Comparison of ENCODE assay signal across 32 cellular contexts in the genomic region with DNA sequence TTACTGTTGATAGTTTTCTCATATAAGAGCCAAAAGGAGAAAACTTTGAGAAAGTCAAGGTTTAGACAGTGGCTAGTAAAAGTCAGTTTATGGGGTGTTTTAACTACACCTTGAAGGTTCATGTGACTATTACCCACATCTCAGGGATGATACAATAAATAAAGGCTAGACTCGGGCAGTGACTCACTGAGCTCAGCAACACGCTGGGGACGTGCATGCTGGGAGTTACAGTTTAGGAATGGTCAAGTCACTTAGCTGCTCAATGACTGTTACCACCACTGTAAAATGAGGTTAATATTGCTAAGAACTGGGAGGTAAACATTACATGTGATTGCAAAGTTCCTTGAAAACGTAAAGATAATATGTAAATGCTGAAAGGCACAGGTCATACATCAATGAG.
"Had no signal": no experiment of that assay in that cellular context is flagged by ENCODE, and none has a peak within 500 bp of the region (broad histone marks: within the 10 kb centered on the region; RNA-seq: fewer than 3 reads in every experiment).

No MANE protein-coding gene starts in this region.

- H3K36me3 Mint-ChIP-seq: activated CD8-positive, alpha-beta memory T cell treated with anti-CD3 and anti-CD28 coated beads, Interleukin-2, amount 10 ng/mL, durations not matched to agents 7 days and 5 days; activated naive CD4-positive, alpha-beta T cell treated with anti-CD3 and anti-CD28 coated beads, Interleukin-2, amount 10 ng/mL, durations not matched to agents 7 days and 5 days; mesothelial cell of epicardium; naive thymus-derived CD8-positive, alpha-beta T cell; neural progenitor cell; stimulated activated memory B cell treated with anti-CD40 and anti-IgM and Interleukin-4, amounts not matched to agents 10 μg/mL and 1 μg/mL and 100 μg/mL, for 72 hours had no signal

- H3K27me3 ChIP-seq: brain microvascular endothelial cell, esophagus muscularis mucosa, gastrocnemius medialis, neural progenitor cell, stomach, suprapubic skin, tibial nerve, vagina had no signal

- FAIRE-seq: endothelial cell of umbilical vein, keratinocyte, small intestine, TTC549 had no signal

- H3K9me3 ChIP-seq: esophagus muscularis mucosa, gastrocnemius medialis, suprapubic skin, vagina had no signal

- H3K4me3 Mint-ChIP-seq: activated CD4-positive, alpha-beta T cell treated with anti-CD3 and anti-CD28 coated beads, Interleukin-2, amount 10 ng/mL, durations not matched to agents 7 days and 5 days; activated CD8-positive, alpha-beta memory T cell treated with anti-CD3 and anti-CD28 coated beads, Interleukin-2, amount 10 ng/mL, durations not matched to agents 7 days and 5 days; activated CD8-positive, alpha-beta T cell treated with anti-CD3 and anti-CD28 coated beads for 36 hours; activated naive CD4-positive, alpha-beta T cell treated with anti-CD3 and anti-CD28 coated beads, Interleukin-2, amount 10 ng/mL, durations not matched to agents 7 days and 5 days; activated naive CD8-positive, alpha-beta T cell treated with anti-CD3 and anti-CD28 coated beads, Interleukin-2, amount 50 U/mL, for 24 hours; effector memory CD8-positive, alpha-beta T cell; mesothelial cell of epicardium; naive thymus-derived CD8-positive, alpha-beta T cell; neural progenitor cell; stimulated activated memory B cell treated with anti-CD40 and anti-IgM and Interleukin-4, amounts not matched to agents 10 μg/mL and 1 μg/mL and 100 μg/mL, for 72 hours; T-helper 2 cell treated with Interferon-gamma antibody and Interleukin-4, amounts not matched to agents 5 μg/mL and 100 μg/mL, for 36 hours had no signal

- H3K4me3 ChIP-seq: esophagus muscularis mucosa, gastrocnemius medialis, lung, neural progenitor cell, stomach, suprapubic skin, tibial nerve, vagina had no signal

- H3K27ac ChIP-seq: brain microvascular endothelial cell, esophagus muscularis mucosa, gastrocnemius medialis, neural progenitor cell, stomach, suprapubic skin, vagina, WERI-Rb-1 had no signal

- H3K9me3 Mint-ChIP-seq: mesothelial cell of epicardium, neural progenitor cell had no signal

- H3K9ac ChIP-seq: neural progenitor cell had no signal

- H3K4me2 ChIP-seq: neural progenitor cell had no signal

- H3K36me3 ChIP-seq: brain microvascular endothelial cell, esophagus muscularis mucosa, gastrocnemius medialis, neural progenitor cell, stomach, suprapubic skin, tibial nerve, vagina, WERI-Rb-1 had no signal

- H3K4me1 Mint-ChIP-seq: activated CD4-positive, alpha-beta T cell treated with anti-CD3 and anti-CD28 coated beads, Interleukin-2, amount 10 ng/mL, durations not matched to agents 7 days and 5 days; activated CD8-positive, alpha-beta memory T cell treated with anti-CD3 and anti-CD28 coated beads, Interleukin-2, amount 10 ng/mL, durations not matched to agents 7 days and 5 days; activated naive CD4-positive, alpha-beta T cell treated with anti-CD3 and anti-CD28 coated beads, Interleukin-2, amount 10 ng/mL, durations not matched to agents 7 days and 5 days; activated naive CD8-positive, alpha-beta T cell treated with anti-CD3 and anti-CD28 coated beads, Interleukin-2, amount 50 U/mL, for 24 hours; naive thymus-derived CD8-positive, alpha-beta T cell; stimulated activated memory B cell treated with anti-CD40 and anti-IgM and Interleukin-4, amounts not matched to agents 10 μg/mL and 1 μg/mL and 100 μg/mL, for 72 hours had no signal

- H2AFZ ChIP-seq: neural progenitor cell had no signal

- H3K4me1 ChIP-seq: esophagus muscularis mucosa, gastrocnemius medialis, neural progenitor cell, stomach, suprapubic skin, tibial nerve, vagina had no signal

- H3K27ac Mint-ChIP-seq: activated CD4-positive, alpha-beta T cell treated with anti-CD3 and anti-CD28 coated beads, Interleukin-2, amount 10 ng/mL, durations not matched to agents 7 days and 5 days; activated CD8-positive, alpha-beta memory T cell treated with anti-CD3 and anti-CD28 coated beads, Interleukin-2, amount 10 ng/mL, durations not matched to agents 7 days and 5 days; activated CD8-positive, alpha-beta T cell treated with anti-CD3 and anti-CD28 coated beads for 36 hours; activated naive CD4-positive, alpha-beta T cell treated with anti-CD3 and anti-CD28 coated beads, Interleukin-2, amount 10 ng/mL, durations not matched to agents 7 days and 5 days; activated naive CD8-positive, alpha-beta T cell treated with anti-CD3 and anti-CD28 coated beads, Interleukin-2, amount 50 U/mL, for 24 hours; effector memory CD8-positive, alpha-beta T cell; mesothelial cell of epicardium; naive thymus-derived CD8-positive, alpha-beta T cell; neural progenitor cell; stimulated activated memory B cell treated with anti-CD40 and anti-IgM and Interleukin-4, amounts not matched to agents 10 μg/mL and 1 μg/mL and 100 μg/mL, for 72 hours; T-helper 2 cell treated with Interferon-gamma antibody and Interleukin-4, amounts not matched to agents 5 μg/mL and 100 μg/mL, for 36 hours had no signal

- H3K27me3 Mint-ChIP-seq: activated CD4-positive, alpha-beta T cell treated with anti-CD3 and anti-CD28 coated beads, Interleukin-2, amount 10 ng/mL, durations not matched to agents 7 days and 5 days; activated CD8-positive, alpha-beta memory T cell treated with anti-CD3 and anti-CD28 coated beads, Interleukin-2, amount 10 ng/mL, durations not matched to agents 7 days and 5 days; activated CD8-positive, alpha-beta T cell treated with anti-CD3 and anti-CD28 coated beads for 36 hours; activated naive CD4-positive, alpha-beta T cell treated with anti-CD3 and anti-CD28 coated beads, Interleukin-2, amount 10 ng/mL, durations not matched to agents 7 days and 5 days; activated naive CD8-positive, alpha-beta T cell treated with anti-CD3 and anti-CD28 coated beads, Interleukin-2, amount 50 U/mL, for 24 hours; effector memory CD8-positive, alpha-beta T cell; naive thymus-derived CD8-positive, alpha-beta T cell; stimulated activated memory B cell treated with anti-CD40 and anti-IgM and Interleukin-4, amounts not matched to agents 10 μg/mL and 1 μg/mL and 100 μg/mL, for 72 hours had no signal

- DNase-seq: activated CD4-positive, alpha-beta T cell treated with anti-CD3 and anti-CD28 coated beads, Interleukin-2, amount 10 ng/mL, durations not matched to agents 7 days and 5 days; activated CD4-positive, CD25-positive, alpha-beta regulatory T cell treated with anti-CD3 and anti-CD28 coated beads, Interleukin-2, amount 50 U/mL, for 72 hours; activated CD8-positive, alpha-beta memory T cell treated with anti-CD3 and anti-CD28 coated beads, Interleukin-2, amount 10 ng/mL, durations not matched to agents 7 days and 5 days; activated CD8-positive, alpha-beta T cell treated with anti-CD3 and anti-CD28 coated beads for 36 hours; activated effector memory CD4-positive, alpha-beta T cell treated with anti-CD3 and anti-CD28 coated beads, Interleukin-2, amount 50 U/mL, for 16 hours; activated naive CD4-positive, alpha-beta T cell treated with anti-CD3 and anti-CD28 coated beads, Interleukin-2, amount 10 ng/mL, durations not matched to agents 7 days and 5 days; activated naive CD8-positive, alpha-beta T cell treated with anti-CD3 and anti-CD28 coated beads, Interleukin-2, amount 50 U/mL, for 24 hours; activated T-cell treated with anti-CD3 and anti-CD28 coated beads for 4 hours; brain microvascular endothelial cell; caudate nucleus; dermis blood vessel endothelial cell; effector memory CD8-positive, alpha-beta T cell; gastrocnemius medialis; head of caudate nucleus; naive thymus-derived CD8-positive, alpha-beta T cell; posterior cingulate gyrus; small intestine; stimulated activated CD4-positive, alpha-beta T cell treated with anti-CD3 and anti-CD28 coated beads, Interleukin-15, amount 100 ng/mL, for 24 hours; stomach; WERI-Rb-1 had no signal
